In the genomic region with DNA sequence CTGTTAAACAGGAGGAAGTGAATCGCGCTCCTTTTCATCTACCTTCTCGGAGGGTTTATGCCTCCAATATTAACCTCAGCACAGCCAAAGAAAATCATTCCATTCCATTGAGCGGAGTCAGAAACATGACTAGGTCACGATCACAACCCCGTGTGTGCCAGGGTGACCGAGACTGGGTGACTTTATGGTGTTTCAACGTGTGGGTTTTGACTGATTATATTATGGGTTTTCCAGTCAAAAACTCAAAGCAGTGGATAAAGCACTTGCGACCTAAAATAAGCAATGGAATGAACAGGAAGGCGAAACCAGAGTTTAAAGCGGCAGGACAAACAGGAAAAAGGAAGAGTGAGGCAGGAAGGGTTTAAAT, we compare ENCODE assay signal across 6 cellular contexts. TPM values are rescaled to one million over a fixed set of nuclear protein-coding genes. Genes with fewer than 3 reads are reported as not detected.
A peak's percentile ranks its signal among the peaks of the same experiment; 100 is the strongest.
DNase-seq lines count a peak whose midpoint lies in the region; ATAC-seq and TF ChIP-seq lines count a peak whose summit lies in the region.

No MANE protein-coding gene starts in this region.

- peak overlapping the region; percentile 91 for H3K4me3 Mint-ChIP-seq in dendritic cell treated with granulocyte-macrophage colony-stimulating factor and Interleukin-4, amounts not matched to agents 40 ng/mL and 50 ng/mL, for 4 days

- H3K27me3 ChIP-seq in HUES64 (ENCODE audit: insufficient read depth, low read length) (peaks cover 35% of the 10 kb centered on the region), gastrocnemius medialis (no peaks in the 10 kb centered on the region)

- H3K4me1 ChIP-seq in HUES64 (ENCODE audit: insufficient read depth, low read length) (peaks cover 13% of the 10 kb centered on the region; the same call in 1 of the 2 replicates), gastrocnemius medialis (peaks cover 16 to 26% of the 10 kb centered on the region in 2 donors)

- H3K9me3 ChIP-seq in HUES64 (ENCODE audit: insufficient read depth, low read depth, low read length): no peaks in the 10 kb centered on the region
- H3K9me3 ChIP-seq in gastrocnemius medialis: no peaks in the 10 kb centered on the region

- peak overlapping the region; percentile 67 for H3K9ac ChIP-seq in HUES64 (ENCODE audit: low read depth, low read length)

- DNase-seq in gastrocnemius medialis: no peak
- no peak for DNase-seq in SIG-M5 (lab: John Stamatoyannopoulos, UW)
- no peak for DNase-seq in NCI-H146 (lab: John Stamatoyannopoulos, UW)

- peaks cover 34% of the 10 kb centered on the region for H3K4me1 Mint-ChIP-seq in dendritic cell treated with granulocyte-macrophage colony-stimulating factor and Interleukin-4, amounts not matched to agents 40 ng/mL and 50 ng/mL, for 4 days (ENCODE audit: low read depth)

- in situ Hi-C loops in gastrocnemius medialis (cut with MboI; ENCODE audit: low sequenced_read_pairs in 4 of 4): loop anchor here in 3 of 4 donors (10.0 to 25.0 kb wide), 2 partner anchors 96 to 98 kb away; no protein-coding TSS in a partner anchor

- peak overlapping the region; percentile 91 for H3K27ac Mint-ChIP-seq in dendritic cell treated with granulocyte-macrophage colony-stimulating factor and Interleukin-4, amounts not matched to agents 40 ng/mL and 50 ng/mL, for 4 days

- peaks cover 42% of the 10 kb centered on the region for H3K27me3 Mint-ChIP-seq in dendritic cell treated with granulocyte-macrophage colony-stimulating factor and Interleukin-4, amounts not matched to agents 40 ng/mL and 50 ng/mL, for 4 days

- no peak for TF ChIP-seq POLR2A in gastrocnemius medialis (IDR thresholded peaks at IDR 0.05)

- intact Hi-C loops in dendritic cell treated with granulocyte-macrophage colony-stimulating factor and Interleukin-4, amounts not matched to agents 40 ng/mL and 50 ng/mL, for 4 days (cut with micrococcal nuclease): no loop called here
- intact Hi-C loops in gastrocnemius medialis (cut with DNase I; ENCODE audit: low total_unique reads): no loop called here

- WGBS in HUES64: 60% methylated on average over 11 of the region's 11 CpGs

- H3K4me3 ChIP-seq in HUES64 (ENCODE audit: low read length): peak overlapping the region; percentile 61
- peak overlapping the region; percentile 57 to 81 (median 69) for H3K4me3 ChIP-seq in gastrocnemius medialis

- no peak overlapping the region; the same call in 1 of the 2 replicates for H3K27ac ChIP-seq in HUES64 (ENCODE audit: low read depth, low read length)
- peak overlapping the region in 3 of 4 donors; percentile 87 to 93 (median 89) for H3K27ac ChIP-seq in gastrocnemius medialis

- ATAC-seq in gastrocnemius medialis (no peak), HG03469 (IDR thresholded peaks at IDR 0.05; ENCODE audit: unreplicated experiment) (no peak)

- H3K36me3 Mint-ChIP-seq in dendritic cell treated with granulocyte-macrophage colony-stimulating factor and Interleukin-4, amounts not matched to agents 40 ng/mL and 50 ng/mL, for 4 days (ENCODE audit: low read depth): peaks cover 15% of the 10 kb centered on the region

- H3K9me3 Mint-ChIP-seq in dendritic cell treated with granulocyte-macrophage colony-stimulating factor and Interleukin-4, amounts not matched to agents 40 ng/mL and 50 ng/mL, for 4 days: no peaks in the 10 kb centered on the region

- no peak for TF ChIP-seq CTCF in gastrocnemius medialis (IDR thresholded peaks at IDR 0.05 in 4 of 5, conservative IDR thresholded peaks at IDR 0.05 in 1 of 5)

- H3K36me3 ChIP-seq in HUES64 (ENCODE audit: insufficient read depth, low read length) (no peaks in the 10 kb centered on the region), gastrocnemius medialis (no peaks in the 10 kb centered on the region)

RNA-seq across cellular contexts. Expression of a gene that starts 1.4 kb away (rescaled TPM):
- polyA plus RNA-seq in HUES64 (2013, experiment 1 of 2): 10.8 TPM
- 16.3 TPM for polyA plus RNA-seq in HUES64 (2013, experiment 2 of 2)
- 100 to 1,000 TPM in 2 of 4 donors, 10 to 100 TPM in 2; 69.6 to 113 (median 96.4) TPM for total RNA-seq in gastrocnemius medialis

RNA-seq across cellular contexts. Expression of a gene that starts 10.6 kb away (rescaled TPM):
- 0.40 TPM for polyA plus RNA-seq in HUES64 (2013, experiment 1 of 2)
- 0.32 TPM for polyA plus RNA-seq in HUES64 (2013, experiment 2 of 2)
- total RNA-seq in gastrocnemius medialis: 1 to 10 TPM in 1 of 4 donors, under 1 TPM in 2, not detected in 1; 0.31 to 2.4 (median 0.55) TPM

RNA-seq across cellular contexts. Expression of a gene that starts 34.6 kb away (rescaled TPM):
- 19.7 TPM for polyA plus RNA-seq in HUES64 (2013, experiment 1 of 2)
- polyA plus RNA-seq in HUES64 (2013, experiment 2 of 2): 21.1 TPM
- total RNA-seq in gastrocnemius medialis: 10 to 100 TPM; 36.9 to 49.2 (median 38.0) TPM

RNA-seq across cellular contexts. Expression of a gene that starts 35.5 kb away (rescaled TPM):
- 4.1 TPM for polyA plus RNA-seq in HUES64 (2013, experiment 1 of 2)
- 6.1 TPM for polyA plus RNA-seq in HUES64 (2013, experiment 2 of 2)
- 10 to 100 TPM in 2 of 4 donors, 1 to 10 TPM in 2; 6.9 to 13.7 (median 10.4) TPM for total RNA-seq in gastrocnemius medialis
